ENCODE assay signal across 8 cellular contexts in genomic region chr20:5658897-5659296, GRCh38. TPM values are rescaled to one million over a fixed set of nuclear protein-coding genes. Genes with fewer than 3 reads are reported as not detected.
DNase-seq lines count a peak whose midpoint lies in the region; FAIRE-seq and TF ChIP-seq lines count a peak whose summit lies in the region.

No MANE protein-coding gene starts in this region.

- no peak for TF ChIP-seq POLR2A in endothelial cell of umbilical vein (IDR thresholded peaks at IDR 0.05; ENCODE audit: low read depth, low read length)
- no peak for TF ChIP-seq POLR2A in testis (IDR thresholded peaks at IDR 0.05)

- H3K4me1 ChIP-seq in endothelial cell of umbilical vein (ENCODE audit: control insufficient read depth, extremely low read depth, insufficient read depth, low read length) = peaks cover 26% of the 10 kb centered on the region
- peaks cover 13 to 16% of the 10 kb centered on the region in 2 donors for H3K4me1 ChIP-seq in mucosa of rectum (ENCODE audit: control insufficient read depth in 2 of 2, insufficient read depth in 2 of 2, low read length in 2 of 2)
- peaks cover 27% of the 10 kb centered on the region for H3K4me1 ChIP-seq in testis

- H3K9ac ChIP-seq in endothelial cell of umbilical vein (replicated peaks; ENCODE audit: extremely low read depth, insufficient read depth, low read length) (no peak overlapping the region), mucosa of rectum (ENCODE audit: low read depth in 1 of 2, low read length in 2 of 2) (no peak overlapping the region)

- dilution Hi-C loops in endothelial cell of umbilical vein (cut with MboI; ENCODE audit: extremely low pct_ligation_motif_present, low sequenced_read_pairs) = no loop called here

- peak; percentile 90 for FAIRE-seq in endothelial cell of umbilical vein (lab: Jason Lieb, UNC)

- no peaks in the 10 kb centered on the region for H3K79me2 ChIP-seq in endothelial cell of umbilical vein (ENCODE audit: control insufficient read depth, insufficient read depth, low read length)

- TF ChIP-seq CTCF in GM10248 (IDR thresholded peaks at IDR 0.05; ENCODE audit: control extremely low read depth, extremely low read depth, low read depth, missing control alignments) (no peak), endothelial cell of umbilical vein (IDR thresholded peaks at IDR 0.05; ENCODE audit: extremely low read depth in 1 of 2, insufficient read depth in 1 of 2, low read depth in 1 of 2, low read length in 2 of 2) (no peak), testis (IDR thresholded peaks at IDR 0.05) (no peak)

- no peak overlapping the region for H3K4me2 ChIP-seq in endothelial cell of umbilical vein (ENCODE audit: insufficient read depth, low read length)

- intact Hi-C loops in endothelial cell of umbilical vein (cut with micrococcal nuclease) = loop anchor here (5.0 kb wide), 1 partner anchor 128 kb away; no protein-coding TSS in a partner anchor
- intact Hi-C loops in testis (cut with DNase I; ENCODE audit: low total_unique reads) = no loop called here

- H3K4me3 ChIP-seq in endothelial cell of umbilical vein (replicated peaks in 1 of 3; ENCODE audit: insufficient read depth in 1 of 3, low read depth in 1 of 3, low read length in 3 of 3) (no peak overlapping the region), mucosa of rectum (ENCODE audit: low read length in 2 of 2) (no peak overlapping the region), testis (no peak overlapping the region)

- no peak overlapping the region for H2AFZ ChIP-seq in endothelial cell of umbilical vein (ENCODE audit: low read depth, low read length)

- POLR2A ChIA-PET in GM10248 (lab: Yijun Ruan, JAX) = interaction anchor here (0.6 to 1.8 kb wide), 2 partner anchors 12 to 75 kb away, joined by 3 to 6 read pairs; no protein-coding TSS in a partner anchor
- POLR2A ChIA-PET in endothelial cell of umbilical vein (lab: Charles Lee) = no interaction called here

- 29 to 47% methylated on average over 4 of the region's 4 CpGs for WGBS in testis, 2 donors

- H3K27ac ChIP-seq in endothelial cell of umbilical vein (ENCODE audit: insufficient read depth, low read depth, low read length) (no peak overlapping the region), mucosa of rectum (ENCODE audit: low read depth in 2 of 2, low read length in 2 of 2) (peak overlapping the region; percentile 39 to 50), testis (no peak overlapping the region)

- H4K20me1 ChIP-seq in endothelial cell of umbilical vein (replicated peaks; ENCODE audit: control insufficient read depth, extremely low read depth, insufficient read depth, low read length) = no peaks in the 10 kb centered on the region

- H3K9me1 ChIP-seq in endothelial cell of umbilical vein (replicated peaks; ENCODE audit: control insufficient read depth, extremely low read depth, insufficient read depth, low read length) = no peaks in the 10 kb centered on the region

- no peaks in the 10 kb centered on the region for H3K36me3 ChIP-seq in endothelial cell of umbilical vein (ENCODE audit: control insufficient read depth in 2 of 2, extremely low read depth in 1 of 2, insufficient read depth in 2 of 2, low read length in 2 of 2)
- no peaks in the 10 kb centered on the region for H3K36me3 ChIP-seq in mucosa of rectum (ENCODE audit: control insufficient read depth in 2 of 2, insufficient read depth in 2 of 2, low read length in 2 of 2)
- no peaks in the 10 kb centered on the region for H3K36me3 ChIP-seq in testis (ENCODE audit: low read depth, missing control alignments)

- H3K9me3 ChIP-seq in endothelial cell of umbilical vein (replicated peaks; ENCODE audit: control insufficient read depth, insufficient read depth, low read length) (no peaks in the 10 kb centered on the region), mucosa of rectum (ENCODE audit: control insufficient read depth in 2 of 2, low read length in 2 of 2) (no peaks in the 10 kb centered on the region), testis (no peaks in the 10 kb centered on the region)

- no peaks in the 10 kb centered on the region for H3K27me3 ChIP-seq in endothelial cell of umbilical vein (ENCODE audit: control insufficient read depth in 2 of 2, insufficient read depth in 2 of 2, low read length in 2 of 2)
- no peaks in the 10 kb centered on the region for H3K27me3 ChIP-seq in mucosa of rectum (ENCODE audit: control insufficient read depth in 2 of 2, insufficient read depth in 2 of 2, low read length in 2 of 2)
- no peaks in the 10 kb centered on the region for H3K27me3 ChIP-seq in testis

- BruUV-seq in endothelial cell of umbilical vein (replicated peaks; lab: Mats Ljungman, UMichigan) = no TSS peak

- CTCF ChIA-PET in GM10248 (lab: Yijun Ruan, JAX) = interaction anchor here (1.0 to 6.0 kb wide), 3 partner anchors 14 to 102 kb away, joined by 3 to 37 read pairs (median 5); no protein-coding TSS in a partner anchor
- CTCF ChIA-PET in endothelial cell of umbilical vein (lab: Charles Lee) = interaction anchor here (1.0 to 2.0 kb wide), 4 partner anchors 9 to 89 kb away, joined by 3 to 6 read pairs (median 4); no protein-coding TSS in a partner anchor

- DNase-seq in GM10248 (ENCODE audit: extremely low spot score) (peak; percentile 71), Kasumi-1 (lab: John Stamatoyannopoulos, UW) (peak; percentile 51 to 60), endothelial cell of umbilical vein (ENCODE audit: low read depth, low spot score) (peak; percentile 91), testis (peak; percentile 51), NCI-H82 (lab: John Stamatoyannopoulos, UW) (no peak)
- DNase-seq in activated CD4-positive, alpha-beta T cell treated with anti-CD3 and anti-CD28 coated beads for 24 hours (ENCODE audit: low read depth in 2 of 2) = peak; percentile 32 to 42
- no peak for DNase-seq in NK-92 treated with Interleukin-12 subunit alpha and Interleukin-12 subunit beta, amount 100 ng/mL, for 24 hours (lab: John Stamatoyannopoulos, UW)

TF ChIP-seq in endothelial cell of umbilical vein, 7 proteins besides CTCF, POLR2A, EP300 and RAD21:
- no peak for TF ChIP-seq MYC (IDR thresholded peaks at IDR 0.05; ENCODE audit: low read depth, low read length)
- no peak for TF ChIP-seq EZH2 (IDR thresholded peaks at IDR 0.05; ENCODE audit: borderline replicate concordance, low read depth, low read length, severe bottlenecking)
- no peak for TF ChIP-seq MAX (IDR thresholded peaks at IDR 0.05; ENCODE audit: insufficient read depth, insufficient read length)
- no peak for TF ChIP-seq GATA2 (IDR thresholded peaks at IDR 0.05; ENCODE audit: insufficient read depth, insufficient read length, low read depth, low read length)
- no peak for TF ChIP-seq POLR2AphosphoS5 (IDR thresholded peaks at IDR 0.05; ENCODE audit: insufficient read depth, low read depth, low read length)
- no peak for TF ChIP-seq JUN (IDR thresholded peaks at IDR 0.05; ENCODE audit: borderline replicate concordance, insufficient read depth, insufficient read length, low read depth)

RNA-seq across cellular contexts. Expression of gene GPCPD1, which starts 48.1 kb away (rescaled TPM):
- 16.7 and 21.8 TPM in 2 replicates for total RNA-seq in endothelial cell of umbilical vein
- polyA plus RNA-seq in endothelial cell of umbilical vein = 5.1 and 6.4 TPM in 2 replicates
- 4.6 and 4.9 TPM in 2 replicates for polyA plus RNA-seq in endothelial cell of umbilical vein (2011; cell fraction: cytosol; rRNA removed)
- 19.2 and 21.8 TPM in 2 replicates for polyA plus RNA-seq in endothelial cell of umbilical vein (2011; cell fraction: nucleus; rRNA removed)
- 8.2 and 8.7 TPM in 2 replicates for polyA plus RNA-seq in endothelial cell of umbilical vein (2012)
- polyA minus RNA-seq in endothelial cell of umbilical vein = 17.4 and 20.4 TPM in 2 replicates
- polyA minus RNA-seq in endothelial cell of umbilical vein (2011; cell fraction: cytosol; rRNA and poly(A)+ RNA removed) = 4.8 TPM
- polyA minus RNA-seq in endothelial cell of umbilical vein (2011; cell fraction: nucleus; rRNA and poly(A)+ RNA removed) = 18.9 and 20.8 TPM in 2 replicates
- total RNA-seq in testis = 10 to 100 TPM; 20.6 to 30.3 TPM
- polyA plus RNA-seq in testis (ENCODE audit: insufficient read depth, low read depth, low replicate concordance) = 40.2 TPM

Comparison
In these comparisons a context has a peak if more than half of its experiments do, and no peak if none do; other contexts are left out.
1. DNase-seq: peak in GM10248 (single experiment), Kasumi-1 (2 of 2), activated CD4-positive, alpha-beta T cell treated with anti-CD3 and anti-CD28 coated beads for 24 hours (2 of 2), endothelial cell of umbilical vein (single experiment) and testis (single experiment); none in NCI-H82 (single experiment) and NK-92 treated with Interleukin-12 subunit alpha and Interleukin-12 subunit beta, amount 100 ng/mL, for 24 hours (single experiment).
2. H3K27ac ChIP-seq: peak in mucosa of rectum (2 of 2); none in endothelial cell of umbilical vein (single experiment) and testis (0 of 2).